ENCODE assay signal across 8 cellular contexts in genomic region chrX:110450050-110450449, GRCh38.
DNase-seq lines count a peak whose midpoint lies in the region; ATAC-seq and TF ChIP-seq lines count a peak whose summit lies in the region.

No MANE protein-coding gene starts in this region.

- H3K4me3 ChIP-seq in Peyer's patch: no peak overlapping the region
- no peak overlapping the region for H3K4me3 ChIP-seq in fibroblast of villous mesenchyme (ENCODE audit: low read depth, low read length)
- H3K4me3 ChIP-seq in transverse colon: no peak overlapping the region

- in situ Hi-C loops in KBM-7 (cut with MboI; ENCODE audit: low pct_unique_long_range_greater_than_20kb, low sequenced_read_pairs) (loop anchor here (10.0 to 25.0 kb wide), 2 partner anchors 212 to 405 kb away; no protein-coding TSS in a partner anchor), transverse colon (cut with MboI; ENCODE audit: low pct_ligation_motif_present in 1 of 4, low pct_unique_long_range_greater_than_20kb in 1 of 4, low sequenced_read_pairs in 3 of 4) (loop anchor here in 3 of 4 donors (5.0 to 10.0 kb wide), 3 partner anchors 395 to 405 kb away; no protein-coding TSS in a partner anchor)

- intact Hi-C loops in transverse colon (cut with DNase I; ENCODE audit: low total_unique reads): loop anchor here (1.0 to 5.0 kb wide), 2 partner anchors 38 to 997 kb away; no protein-coding TSS in a partner anchor

- no peak for TF ChIP-seq POLR2A in Peyer's patch (IDR thresholded peaks at IDR 0.05)
- TF ChIP-seq POLR2A in transverse colon (IDR thresholded peaks at IDR 0.05): no peak

- 5% methylated on average over 4 of the region's 4 CpGs; no CpG with 5 or more reads in 1 of the 2 donors for WGBS in transverse colon (ENCODE audit: low coverage in 1 of 2), 2 donors

- H3K27ac ChIP-seq in Peyer's patch (no peak overlapping the region), transverse colon (no peak overlapping the region)

- H3K36me3 ChIP-seq in Peyer's patch (no peaks in the 10 kb centered on the region), transverse colon (no peaks in the 10 kb centered on the region)

- TF ChIP-seq CTCF in Peyer's patch (IDR thresholded peaks at IDR 0.05): peak in 4 of 6 experiments; percentile 49 to 65 (median 57)
- peak; percentile 72 for TF ChIP-seq CTCF in fibroblast of villous mesenchyme (IDR thresholded peaks at IDR 0.05; ENCODE audit: insufficient read depth, low read depth, low read length)
- TF ChIP-seq CTCF in transverse colon (IDR thresholded peaks at IDR 0.05): peak; percentile 50 to 72 (median 56)

- H3K27me3 ChIP-seq in Peyer's patch (no peaks in the 10 kb centered on the region), transverse colon (no peaks in the 10 kb centered on the region)

- H3K9me3 ChIP-seq in Peyer's patch (no peaks in the 10 kb centered on the region), transverse colon (no peaks in the 10 kb centered on the region)

- TF ChIP-seq EP300 in transverse colon (IDR thresholded peaks at IDR 0.05; ENCODE audit: low read depth): no peak

- ATAC-seq in GM21526 (IDR thresholded peaks at IDR 0.05; ENCODE audit: low FRiP score, unreplicated experiment): peak; percentile 92

- DNase-seq in DMS79 treated with DMSO at 0.1 percent for 48 hours (lab: John Stamatoyannopoulos, UW) (peak; percentile 49), KBM-7 (peak; percentile 80), Peyer's patch (peak; percentile 50 to 81 (median 51)), fibroblast of villous mesenchyme (ENCODE audit: low read depth) (peak; percentile 67), occipital lobe (lab: John Stamatoyannopoulos, UW) (peak; percentile 26), transverse colon (peak; percentile 76)
- DNase-seq in activated T-helper 1 cell treated with anti-CD3 and anti-CD28 coated beads, Interleukin-2, amount 50 U/mL, for 16 hours (ENCODE audit: low read depth in 1 of 2, low spot score in 1 of 2): peak; percentile 5 to 20

- H3K4me1 ChIP-seq in Peyer's patch: no peaks in the 10 kb centered on the region
- no peaks in the 10 kb centered on the region for H3K4me1 ChIP-seq in transverse colon

Comparison
In these comparisons a context has a peak if more than half of its experiments do, and no peak if none do; other contexts are left out.
1. DNase-seq: peak in every context shown above with its lines; median percentile 80 in KBM-7; 76 in transverse colon; 67 in fibroblast of villous mesenchyme; 51 in Peyer's patch; 49 in DMS79 treated with DMSO at 0.1 percent for 48 hours; 26 in occipital lobe; 12 in activated T-helper 1 cell treated with anti-CD3 and anti-CD28 coated beads, Interleukin-2, amount 50 U/mL, for 16 hours.